In the genomic region with DNA sequence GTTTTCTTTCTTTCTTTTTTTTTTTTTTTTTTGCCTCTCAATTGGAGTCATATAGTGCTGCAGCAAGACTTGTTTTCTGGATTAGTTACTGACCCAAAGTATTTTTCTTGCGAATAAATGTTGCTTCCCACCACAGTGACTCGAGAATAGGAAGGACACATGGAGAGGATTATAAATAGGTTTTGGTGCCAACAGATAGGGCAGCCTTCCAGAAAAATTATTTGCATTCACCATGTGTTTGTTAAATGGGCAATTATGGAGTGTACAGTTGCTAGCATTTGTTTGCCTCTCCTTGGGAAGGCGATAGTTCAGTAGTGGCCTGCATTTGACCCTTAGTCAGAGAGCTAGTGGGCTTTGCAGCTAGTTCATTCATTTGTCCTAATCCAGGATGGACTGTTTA, we compare ENCODE assay signal across 1 cellular context.
TF ChIP-seq lines count a peak whose summit lies in the region.

No MANE protein-coding gene starts in this region.

TF ChIP-seq in GM12878, 131 proteins besides CTCF, POLR2A, EP300 and RAD21 (continued from another document):
- no peak for TF ChIP-seq TCF12 (IDR thresholded peaks at IDR 0.05; ENCODE audit: low read depth, low read length)
